ENCODE assay signal across 28 cellular contexts in genomic region chr17:78560731-78561130, GRCh38. TPM values are rescaled to one million over a fixed set of nuclear protein-coding genes. Genes with fewer than 3 reads are reported as not detected.
DNase-seq lines count a peak whose midpoint lies in the region; ATAC-seq, FAIRE-seq and TF ChIP-seq lines count a peak whose summit lies in the region.
"Had no signal": no experiment of that assay in that cellular context is flagged by ENCODE, and none has a peak within 500 bp of the region (broad histone marks: within the 10 kb centered on the region; RNA-seq: fewer than 3 reads in every experiment).

No MANE protein-coding gene starts in this region.

- no peak overlapping the region for H4K91ac ChIP-seq in neuronal stem cell (ENCODE audit: low read depth, low read length, poor library complexity)

- H3K79me2 ChIP-seq in HepG2 (ENCODE audit: insufficient read depth, low read length), result no peaks in the 10 kb centered on the region

- DNase-seq in HepG2 (ENCODE audit: low spot score), result no peak
- DNase-seq in neuronal stem cell (ENCODE audit: low spot score), result no peak
- DNase-seq in NCI-H1930 (lab: John Stamatoyannopoulos, UW), result no peak
- no peak for DNase-seq in SKM-1 (lab: John Stamatoyannopoulos, UW; ENCODE audit: unreplicated experiment)
- DNase-seq: AML-193; Caco-2; Calu3; CD4-positive, alpha-beta T cell; CD8-positive, alpha-beta T cell; DMS 273 treated with DMSO at 0.1 percent for 48 hours; DMS153; DMS53; DMS79; DND-41; EL; GDM1 had no signal

- no peak overlapping the region for H3K27ac ChIP-seq in HEK293 (ENCODE audit: extremely low read depth, low read depth, low read length)
- no peak overlapping the region for H3K27ac ChIP-seq in HepG2 (ENCODE audit: extremely low read length, insufficient read depth, low read length)
- no peak overlapping the region for H3K27ac ChIP-seq in neuronal stem cell (replicated peaks; ENCODE audit: low read length)
- H3K27ac ChIP-seq: 22Rv1; BLaER1 treated with 17β-estradiol and CSF1 and Interleukin-3, amounts not matched to agents 10 nM and 100 nM; C4-2B had no signal

- CTCF ChIA-PET in HEK293 (lab: Yijun Ruan, JAX) (interaction anchor here (0.7 to 1.2 kb wide), 2 partner anchors 8 to 63 kb away, joined by 4 to 7 read pairs; no protein-coding TSS in a partner anchor), HepG2 (lab: Yijun Ruan, JAX; ENCODE audit: low intra/inter-chr PET ratio, low total read pairs) (no interaction called here)

- H2BK12ac ChIP-seq in neuronal stem cell (ENCODE audit: low read length), result no peak overlapping the region

- no peaks in the 10 kb centered on the region; a peak in 1 of 5 replicates for H3K27me3 ChIP-seq in HepG2 (ENCODE audit: control insufficient read depth in 1 of 2, insufficient read depth in 2 of 2, low read length in 2 of 2)
- H3K27me3 ChIP-seq in neuronal stem cell (ENCODE audit: control insufficient read depth in 3 of 3, insufficient read depth in 3 of 3, low read depth in 1 of 3, low read length in 3 of 3), result peaks cover 0 to 8% (median 2%) of the 10 kb centered on the region in 3 experiments
- H3K27me3 ChIP-seq: BLaER1 treated with 17β-estradiol and CSF1 and Interleukin-3, amounts not matched to agents 10 nM and 100 nM had no signal

- no peak overlapping the region for H3K14ac ChIP-seq in neuronal stem cell (ENCODE audit: low read length)

- no peak overlapping the region for H2BK15ac ChIP-seq in neuronal stem cell (ENCODE audit: low read length)

- WGBS in HepG2 (ENCODE audit: low lambda C conversion rate), result 82% methylated on average over 19 of the region's 22 CpGs
- no CpG with 5 or more reads among the region's 22 CpGs for WGBS in neuronal stem cell (ENCODE audit: extremely low coverage in 2 of 2, insufficient read length in 2 of 2, insufficient replicate concordance in 1 of 2), 2 donors

- no peaks in the 10 kb centered on the region for H4K20me1 ChIP-seq in HepG2 (ENCODE audit: insufficient read depth, low read length)
- H4K20me1 ChIP-seq: BLaER1 treated with 17β-estradiol and CSF1 and Interleukin-3, amounts not matched to agents 10 nM and 100 nM had no signal

- no peak overlapping the region for H2AK5ac ChIP-seq in neuronal stem cell (ENCODE audit: low read depth, low read length)

- H3K36me3 ChIP-seq in HEK293 (ENCODE audit: control insufficient read depth in 2 of 2, insufficient read depth in 1 of 2, low read length in 2 of 2) (no peaks in the 10 kb centered on the region), HepG2 (replicated peaks in 1 of 2; ENCODE audit: control insufficient read depth in 1 of 2, insufficient read depth in 2 of 2, low read length in 2 of 2) (no peaks in the 10 kb centered on the region), neuronal stem cell (replicated peaks in 1 of 2; ENCODE audit: control insufficient read depth in 2 of 2, insufficient read depth in 2 of 2, low read length in 2 of 2) (no peaks in the 10 kb centered on the region)

- H3K4me3 ChIP-seq in HEK293 (ENCODE audit: low read depth, low read length) (no peak overlapping the region), HepG2 (replicated peaks in 1 of 3; ENCODE audit: insufficient read depth in 1 of 3, low read depth in 2 of 3, low read length in 3 of 3) (no peak overlapping the region), neuronal stem cell (ENCODE audit: low read length in 2 of 2) (no peak overlapping the region)
- H3K4me3 ChIP-seq: A549; BLaER1 treated with 17β-estradiol and CSF1 and Interleukin-3, amounts not matched to agents 10 nM and 100 nM; GM12878 had no signal

- H3K4me2 ChIP-seq in HepG2 (ENCODE audit: low read depth, low read length), result no peak overlapping the region
- no peak overlapping the region for H3K4me2 ChIP-seq in neuronal stem cell (ENCODE audit: insufficient read depth, low read length, poor library complexity, severe bottlenecking)
- H3K4me2 ChIP-seq: A549 had no signal

- H3K4me1 ChIP-seq in HEK293 (ENCODE audit: control insufficient read depth, insufficient read depth, low read length) (no peaks in the 10 kb centered on the region; the same call in 1 of the 2 replicates), HepG2 (ENCODE audit: insufficient read depth, low read length) (peaks cover 42% of the 10 kb centered on the region), neuronal stem cell (ENCODE audit: control insufficient read depth in 2 of 2, insufficient read depth in 1 of 2, low read depth in 1 of 2, low read length in 2 of 2) (no peaks in the 10 kb centered on the region)
- H3K4me1 ChIP-seq: Caco-2 had no signal

- TF ChIP-seq POLR2A in HepG2 (IDR thresholded peaks at IDR 0.05; ENCODE audit: insufficient read depth in 1 of 2, low read depth in 2 of 2, low read length in 2 of 2), result no peak

- H2BK5ac ChIP-seq in neuronal stem cell (ENCODE audit: low read length), result no peak overlapping the region

- H2BK120ac ChIP-seq in neuronal stem cell (ENCODE audit: low read depth, low read length), result peak overlapping the region; percentile 16

- H3K79me1 ChIP-seq in neuronal stem cell (ENCODE audit: low read depth, low read length), result no peaks in the 10 kb centered on the region

- TF ChIP-seq CTCF in HEK293 (tag by site-specific recombination; IDR thresholded peaks at IDR 0.05) (no peak), HepG2 (CRISPR knock-in tag; IDR thresholded peaks at IDR 0.05) (no peak)

- no TSS peak for BruUV-seq in HepG2 (replicated peaks; lab: Mats Ljungman, UMichigan)

- H3K4ac ChIP-seq in neuronal stem cell (ENCODE audit: low read length), result no peak overlapping the region

- TF ChIP-seq EP300 in HepG2 (IDR thresholded peaks at IDR 0.05; ENCODE audit: low read depth in 2 of 2, low read length in 2 of 2), result no peak
- no peak for TF ChIP-seq EP300 in HepG2 (CRISPR knock-in tag; IDR thresholded peaks at IDR 0.05; ENCODE audit: borderline replicate concordance)

- H3K9me3 ChIP-seq in HEK293 (ENCODE audit: control insufficient read depth, insufficient read depth, low read depth, low read length) (no peaks in the 10 kb centered on the region), HepG2 (ENCODE audit: low read length) (no peaks in the 10 kb centered on the region), neuronal stem cell (replicated peaks in 1 of 2; ENCODE audit: control insufficient read depth in 2 of 2, insufficient read depth in 1 of 2, low read depth in 1 of 2, low read length in 2 of 2) (peaks cover 0 to 2% of the 10 kb centered on the region in 2 donors)
- H3K9me3 ChIP-seq: A549, Caco-2 had no signal

- POLR2A ChIA-PET in HEK293 (lab: Yijun Ruan, JAX) (no interaction called here), HepG2 (lab: Yijun Ruan, JAX) (no interaction called here)

- no peak overlapping the region for H4K8ac ChIP-seq in neuronal stem cell (ENCODE audit: low read depth, low read length)

- H2AFZ ChIP-seq in HepG2 (ENCODE audit: low read length) (no peak overlapping the region), neuronal stem cell (ENCODE audit: low read length) (no peak overlapping the region)

- in situ Hi-C loops in HepG2 (cut with HindIII; ENCODE audit: extremely low pct_ligation_motif_present, low pct_unique_long_range_greater_than_20kb), result no loop called here

- intact Hi-C loops in HepG2 (cut with micrococcal nuclease; ENCODE audit: unreplicated experiment), result no loop called here

- TF ChIP-seq RAD21 in HepG2 (CRISPR knock-in tag; IDR thresholded peaks at IDR 0.05), result no peak

- H3K9ac ChIP-seq in HepG2 (ENCODE audit: insufficient read depth, low read depth, low read length) (no peak overlapping the region), neuronal stem cell (ENCODE audit: low read depth, low read length, poor library complexity) (no peak overlapping the region)
- H3K9ac ChIP-seq: BLaER1 treated with 17β-estradiol and CSF1 and Interleukin-3, amounts not matched to agents 10 nM and 100 nM had no signal

- ATAC-seq in HepG2 (no peak), GM19395 (IDR thresholded peaks at IDR 0.05; ENCODE audit: unreplicated experiment) (no peak)
- ATAC-seq: A549; CD8-positive, alpha-beta T cell; GM12878 had no signal

- H3K18ac ChIP-seq in neuronal stem cell (ENCODE audit: low read length), result peak overlapping the region; percentile 25

- FAIRE-seq in HepG2 (lab: Jason Lieb, UNC), result no peak
- FAIRE-seq: A549, D721Med, GM12878, GM12892, GM18507 had no signal

- no peak overlapping the region for H3K23ac ChIP-seq in neuronal stem cell (ENCODE audit: low read depth, low read length, poor library complexity)

TF ChIP-seq in HepG2, 621 proteins besides CTCF, POLR2A, EP300 and RAD21 (continues in another document):
- no peak for TF ChIP-seq TBL1XR1 (IDR thresholded peaks at IDR 0.05; ENCODE audit: borderline replicate concordance, low read length, partially characterized antibody)

RNA-seq across cellular contexts. Expression of gene DNAH17, which starts 16.5 kb away (rescaled TPM):
- total RNA-seq in HepG2 (2016; rRNA removed; fragmentation: Illumina TruSeq; extraction: Trizol), result 0.86 and 0.90 TPM in 2 replicates
- total RNA-seq in HepG2 (2016; cell fraction: cytosol; rRNA removed; fragmentation: Illumina TruSeq; extraction: Trizol; ENCODE audit: low read depth), result 0.51 and 0.79 TPM in 2 replicates
- total RNA-seq in HepG2 (2016; cell fraction: insoluble cytoplasmic fraction; rRNA removed; fragmentation: Illumina TruSeq; extraction: Trizol), result 0.28 and 1.4 TPM in 2 replicates
- 0.34 and 0.46 TPM in 2 replicates for total RNA-seq in HepG2 (2016; cell fraction: membrane; rRNA removed; fragmentation: Illumina TruSeq; extraction: Trizol)
- total RNA-seq in HepG2 (2016; cell fraction: nucleus; rRNA removed; fragmentation: Illumina TruSeq; extraction: Trizol), result 1.9 and 2.2 TPM in 2 replicates
- polyA plus RNA-seq in HepG2 (2011; rRNA removed), result 1.6 and 1.8 TPM in 2 replicates
- 0.98 and 1.4 TPM in 2 replicates for polyA plus RNA-seq in HepG2 (2011; cell fraction: cytosol; rRNA removed)
- polyA plus RNA-seq in HepG2 (2011; cell fraction: nucleus; rRNA removed), result 8.8 and 9.2 TPM in 2 replicates
- polyA plus RNA-seq in HepG2 (2012), result 3.3 and 4.0 TPM in 2 replicates
- polyA plus RNA-seq in HepG2 (2016; cell fraction: cytosol; fragmentation: Illumina TruSeq; extraction: Trizol; ENCODE audit: low read depth), result 0.34 and 0.66 TPM in 2 replicates
- polyA plus RNA-seq in HepG2 (2016; cell fraction: insoluble cytoplasmic fraction; fragmentation: Illumina TruSeq; extraction: Trizol; ENCODE audit: low read depth), result 1.1 and 1.3 TPM in 2 replicates
- 0.31 and 1.2 TPM in 2 replicates for polyA plus RNA-seq in HepG2 (2016; cell fraction: membrane; fragmentation: Illumina TruSeq; extraction: Trizol; ENCODE audit: low read depth)
- 2.7 and 3.1 TPM in 2 replicates for polyA plus RNA-seq in HepG2 (2016; cell fraction: nucleus; fragmentation: Illumina TruSeq; extraction: Trizol; ENCODE audit: insufficient read depth, low read depth)
- polyA minus RNA-seq in HepG2 (2011; rRNA and poly(A)+ RNA removed; ENCODE audit: low replicate concordance), result 2.5 and 3.0 TPM in 2 replicates
- polyA minus RNA-seq in HepG2 (2011; cell fraction: cytosol; rRNA and poly(A)+ RNA removed), result 0.89 and 1.5 TPM in 2 replicates
- polyA minus RNA-seq in HepG2 (2011; cell fraction: nucleus; rRNA and poly(A)+ RNA removed), result 6.1 and 6.3 TPM in 2 replicates
- 0.03 TPM for polyA plus RNA-seq in neuronal stem cell (2013, experiment 1 of 2)
- 0.04 TPM for polyA plus RNA-seq in neuronal stem cell (2013, experiment 2 of 2)
- total RNA-seq: G401 had no signal
- polyA plus RNA-seq: BJ had no signal
